Comparison of ENCODE assay signal across 17 cellular contexts in genomic region chr20:22744341-22745193, GRCh38.
"Had no signal": no experiment of that assay in that cellular context is flagged by ENCODE, and none has a peak within 500 bp of the region (broad histone marks: within the 10 kb centered on the region; RNA-seq: fewer than 3 reads in every experiment).

No MANE protein-coding gene starts in this region.

- H3K27ac Mint-ChIP-seq: activated CD4-positive, alpha-beta T cell treated with anti-CD3 and anti-CD28 coated beads, Interleukin-2, amount 10 ng/mL, durations not matched to agents 7 days and 5 days; activated naive CD4-positive, alpha-beta T cell treated with anti-CD3 and anti-CD28 coated beads, Interleukin-2, amount 50 U/mL, for 72 hours; naive B cell; type B pancreatic cell had no signal

- H3K4me3 ChIP-seq: lower lobe of right lung, right lobe of liver, suprapubic skin had no signal

- H3K27ac ChIP-seq: brain microvascular endothelial cell, lower lobe of right lung, right lobe of liver, suprapubic skin had no signal

- H3K4me3 Mint-ChIP-seq: activated CD4-positive, alpha-beta T cell treated with anti-CD3 and anti-CD28 coated beads, Interleukin-2, amount 10 ng/mL, durations not matched to agents 7 days and 5 days; naive B cell; type B pancreatic cell had no signal

- ATAC-seq: activated naive CD4-positive, alpha-beta T cell treated with anti-CD3 and anti-CD28 coated beads, Interleukin-2, amount 50 U/mL, for 72 hours; lower lobe of right lung; right lobe of liver had no signal

- H3K4me1 ChIP-seq: lower lobe of right lung, right lobe of liver, suprapubic skin had no signal

- H3K9me3 Mint-ChIP-seq: activated CD4-positive, alpha-beta T cell treated with anti-CD3 and anti-CD28 coated beads, Interleukin-2, amount 10 ng/mL, durations not matched to agents 7 days and 5 days; type B pancreatic cell had no signal

- DNase-seq: activated CD4-positive, alpha-beta T cell treated with anti-CD3 and anti-CD28 coated beads, Interleukin-2, amount 10 ng/mL, durations not matched to agents 7 days and 5 days; activated CD4-positive, CD25-positive, alpha-beta regulatory T cell; activated effector memory CD4-positive, alpha-beta T cell treated with Interleukin-2 at 50 U/mL for 16 hours; activated T-cell treated with anti-CD3 and anti-CD28 coated beads for 4 hours; brain microvascular endothelial cell; hippocampal formation; left cardiac atrium; lower lobe of right lung; naive B cell; posterior cingulate gyrus; right lobe of liver; stimulated activated CD4-positive, alpha-beta T cell treated with anti-CD3 and anti-CD28 coated beads, Interleukin-2, amount 100 ng/mL, for 24 hours; stimulated activated naive CD4-positive, alpha-beta T cell; T-helper 2 cell had no signal

- H3K27me3 ChIP-seq: brain microvascular endothelial cell, right lobe of liver, suprapubic skin had no signal

- H3K4me1 Mint-ChIP-seq: activated CD4-positive, alpha-beta T cell treated with anti-CD3 and anti-CD28 coated beads, Interleukin-2, amount 10 ng/mL, durations not matched to agents 7 days and 5 days; naive B cell had no signal

- H3K9me3 ChIP-seq: lower lobe of right lung, right lobe of liver, suprapubic skin had no signal

- H3K27me3 Mint-ChIP-seq: activated CD4-positive, alpha-beta T cell treated with anti-CD3 and anti-CD28 coated beads, Interleukin-2, amount 10 ng/mL, durations not matched to agents 7 days and 5 days; naive B cell; type B pancreatic cell had no signal

- H3K36me3 ChIP-seq: brain microvascular endothelial cell, lower lobe of right lung, right lobe of liver, suprapubic skin had no signal
